ENCODE assay signal across 30 cellular contexts in the genomic region with DNA sequence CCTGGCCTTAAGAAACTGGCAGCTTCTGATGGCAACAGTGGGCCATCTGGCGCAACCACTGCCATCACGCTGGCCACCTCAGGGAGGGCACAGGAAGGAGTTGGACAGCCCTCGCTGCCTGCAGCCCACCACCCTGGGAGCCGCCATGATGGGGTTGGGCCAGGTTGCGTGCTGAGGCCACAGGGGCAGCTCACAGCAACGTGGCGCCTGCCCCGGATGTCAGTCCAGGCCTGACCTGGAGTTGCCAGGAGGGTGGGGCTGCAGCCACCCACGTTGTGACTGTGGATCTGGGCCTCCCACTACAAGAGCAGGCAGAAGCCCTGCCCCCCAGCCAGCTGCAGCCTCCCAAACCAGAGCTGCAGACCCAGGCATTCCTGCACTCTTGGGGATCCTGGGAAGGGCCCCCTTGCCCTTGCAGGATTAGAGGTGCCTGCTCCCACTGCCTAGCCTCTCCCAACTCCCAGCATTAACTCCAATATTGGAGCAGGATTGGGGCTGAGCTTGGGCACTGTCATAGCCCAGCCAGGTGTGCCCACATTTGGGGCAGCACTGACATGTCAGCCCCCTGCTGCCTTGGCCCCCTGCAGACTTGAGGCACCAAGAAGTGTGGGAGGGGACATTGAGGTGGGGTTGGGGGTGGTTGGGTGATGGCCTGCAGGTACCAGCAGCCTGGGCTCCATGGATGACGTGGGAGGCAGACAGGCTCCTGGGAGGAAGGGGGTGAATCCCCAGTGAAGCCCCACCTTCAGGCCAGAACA.
"Had no signal": no experiment of that assay in that cellular context is flagged by ENCODE, and none has a peak within 500 bp of the region (broad histone marks: within the 10 kb centered on the region; RNA-seq: fewer than 3 reads in every experiment).

No MANE protein-coding gene starts in this region.

- H3K36me3 ChIP-seq: adrenal gland, SJCRH30 had no signal

- H3K4me3 Mint-ChIP-seq: activated B cell treated with CpG ODN at 0.5 μM for 24 hours; activated CD4-positive, alpha-beta memory T cell treated with anti-CD3 and anti-CD28 coated beads for 36 hours; activated naive CD4-positive, alpha-beta T cell treated with anti-CD3 and anti-CD28 coated beads for 36 hours; activated T-cell treated with anti-CD3 and anti-CD28 coated beads, Interleukin-2, amount 50 U/mL, for 4 hours; activated T-helper 1 cell treated with anti-CD3 and anti-CD28 coated beads, Interleukin-12 subunit alpha, Interleukin-12 subunit beta, Interleukin-2, Interleukin-4 antibody, amounts not matched to agents 30 ng/mL and 10 ng/mL and 1 ng/mL, durations not matched to agents 14 hours and 24 hours and 36 hours; brain; T-helper 1 cell treated with Interleukin-12 subunit alpha and Interleukin-12 subunit beta and Interleukin-4 antibody, amounts not matched to agents 30 μg/mL and 1 μg/mL, for 36 hours; T-helper 2 cell treated with Interferon-gamma antibody and Interleukin-4, amounts not matched to agents 5 μg/mL and 100 μg/mL, for 36 hours had no signal

- H3K9me3 Mint-ChIP-seq: activated B cell treated with CpG ODN at 0.5 μM for 24 hours; activated CD4-positive, alpha-beta memory T cell treated with anti-CD3 and anti-CD28 coated beads for 36 hours; activated T-cell treated with anti-CD3 and anti-CD28 coated beads, Interleukin-2, amount 50 U/mL, for 4 hours; activated T-helper 1 cell treated with anti-CD3 and anti-CD28 coated beads, Interleukin-12 subunit alpha, Interleukin-12 subunit beta, Interleukin-2, Interleukin-4 antibody, amounts not matched to agents 30 ng/mL and 10 ng/mL and 1 ng/mL, durations not matched to agents 14 hours and 24 hours and 36 hours; T-helper 1 cell treated with Interleukin-12 subunit alpha and Interleukin-12 subunit beta and Interleukin-4 antibody, amounts not matched to agents 30 μg/mL and 1 μg/mL, for 36 hours; T-helper 2 cell treated with Interferon-gamma antibody and Interleukin-4, amounts not matched to agents 5 μg/mL and 100 μg/mL, for 36 hours had no signal

- H3K4me3 ChIP-seq: adrenal gland, SJCRH30, SK-N-MC had no signal

- H3K27me3 ChIP-seq: adrenal gland, SJCRH30 had no signal

- H3K27ac ChIP-seq: adrenal gland, SJCRH30, SK-N-MC had no signal

- H3K36me3 Mint-ChIP-seq: activated CD4-positive, alpha-beta memory T cell treated with anti-CD3 and anti-CD28 coated beads for 36 hours; activated naive CD4-positive, alpha-beta T cell treated with anti-CD3 and anti-CD28 coated beads, Interleukin-2, amount 50 U/mL, for 72 hours; brain had no signal

- H3K27me3 Mint-ChIP-seq: activated B cell treated with CpG ODN at 0.5 μM for 24 hours; activated CD4-positive, alpha-beta memory T cell treated with anti-CD3 and anti-CD28 coated beads for 36 hours; brain had no signal

- H3K9me3 ChIP-seq: adrenal gland, SJCRH30 had no signal

- ATAC-seq: activated naive CD4-positive, alpha-beta T cell treated with anti-CD3 and anti-CD28 coated beads, Interleukin-2, amount 50 U/mL, for 72 hours; activated T-cell treated with anti-CD3 and anti-CD28 coated beads, Interleukin-2, amount 50 U/mL, for 4 hours; Panc1 had no signal

- H3K27ac Mint-ChIP-seq: activated B cell treated with CpG ODN at 0.5 μM for 24 hours; activated CD4-positive, alpha-beta memory T cell treated with anti-CD3 and anti-CD28 coated beads for 36 hours; activated naive CD4-positive, alpha-beta T cell treated with anti-CD3 and anti-CD28 coated beads for 36 hours; activated naive CD4-positive, alpha-beta T cell treated with anti-CD3 and anti-CD28 coated beads, Interleukin-2, amount 50 U/mL, for 72 hours; activated T-helper 1 cell treated with anti-CD3 and anti-CD28 coated beads, Interleukin-12 subunit alpha, Interleukin-12 subunit beta, Interleukin-2, Interleukin-4 antibody, amounts not matched to agents 30 ng/mL and 10 ng/mL and 1 ng/mL, durations not matched to agents 14 hours and 24 hours and 36 hours; brain; T-helper 1 cell treated with Interleukin-12 subunit alpha and Interleukin-12 subunit beta and Interleukin-4 antibody, amounts not matched to agents 30 μg/mL and 1 μg/mL, for 36 hours; T-helper 2 cell treated with Interferon-gamma antibody and Interleukin-4, amounts not matched to agents 5 μg/mL and 100 μg/mL, for 36 hours had no signal

- DNase-seq: activated B cell treated with CpG ODN at 0.5 μM for 24 hours; activated CD4-positive, alpha-beta memory T cell treated with anti-CD3 and anti-CD28 coated beads for 36 hours; activated CD4-positive, alpha-beta T cell treated with anti-CD3 and anti-CD28 coated beads for 4 hours; activated CD4-positive, alpha-beta T cell treated with anti-CD3 and anti-CD28 coated beads, Interleukin-2, amount 50 U/mL, for 1 hour; activated CD4-positive, CD25-positive, alpha-beta regulatory T cell treated with anti-CD3 and anti-CD28 coated beads, Interleukin-2, amount 50 U/mL, for 72 hours; activated CD8-positive, alpha-beta memory T cell treated with anti-CD3 and anti-CD28 coated beads, Interleukin-2, amount 50 U/mL, for 4 hours; activated gamma-delta T cell treated with Interleukin-2 at 50 U/mL for 16 hours; activated naive CD4-positive, alpha-beta T cell treated with anti-CD3 and anti-CD28 coated beads for 36 hours; activated T-cell treated with anti-CD3 and anti-CD28 coated beads for 4 hours; activated T-cell treated with anti-CD3 and anti-CD28 coated beads, Interleukin-2, amount 50 U/mL, for 4 hours; adrenal gland; caudate nucleus; Karpas-422; KBM-7; NCI-H1048; NCI-H1105 treated with DMSO at 0.1 percent for 48 hours; NCI-H1436; NCI-H1694 treated with DMSO at 0.1 percent for 48 hours; NCI-H2029; NCI-H345; NCI-H524 treated with DMSO at 0.1 percent for 48 hours; SHP77; SJCRH30 had no signal

- H3K4me1 ChIP-seq: adrenal gland, SJCRH30 had no signal

- H3K4me1 Mint-ChIP-seq: activated B cell treated with CpG ODN at 0.5 μM for 24 hours, brain had no signal
